In genomic region chr14:39912192-39913100, GRCh38 we compare ENCODE assay signal across 17 cellular contexts.
DNase-seq lines count a peak whose midpoint lies in the region; ATAC-seq and TF ChIP-seq lines count a peak whose summit lies in the region.
"Had no signal": no experiment of that assay in that cellular context is flagged by ENCODE, and none has a peak within 500 bp of the region (broad histone marks: within the 10 kb centered on the region; RNA-seq: fewer than 3 reads in every experiment).

No MANE protein-coding gene starts in this region.

- no peak for TF ChIP-seq CTCF in activated CD8-positive, alpha-beta T cell treated with anti-CD3 and anti-CD28 coated beads for 36 hours (IDR thresholded peaks at IDR 0.05)
- TF ChIP-seq CTCF in foreskin fibroblast (IDR thresholded peaks at IDR 0.05; ENCODE audit: low read depth, low read length), result no peak

- H3K27ac Mint-ChIP-seq in activated CD8-positive, alpha-beta T cell treated with anti-CD3 and anti-CD28 coated beads for 36 hours, result no peak overlapping the region
- H3K27ac Mint-ChIP-seq in activated CD8-positive, alpha-beta T cell treated with anti-CD3 and anti-CD28 coated beads, Interleukin-2, amount 10 ng/mL, durations not matched to agents 7 days and 5 days, result no peak overlapping the region
- no peak overlapping the region for H3K27ac Mint-ChIP-seq in stimulated activated memory B cell treated with anti-CD40 and anti-IgM and Interleukin-4, amounts not matched to agents 10 μg/mL and 1 μg/mL and 100 μg/mL, for 72 hours
- H3K27ac Mint-ChIP-seq: T-helper 17 cell had no signal

- H3K4me3 Mint-ChIP-seq in activated CD8-positive, alpha-beta T cell treated with anti-CD3 and anti-CD28 coated beads for 36 hours, result no peak overlapping the region
- H3K4me3 Mint-ChIP-seq in activated CD8-positive, alpha-beta T cell treated with anti-CD3 and anti-CD28 coated beads, Interleukin-2, amount 10 ng/mL, durations not matched to agents 7 days and 5 days, result no peak overlapping the region
- no peak overlapping the region for H3K4me3 Mint-ChIP-seq in stimulated activated memory B cell treated with anti-CD40 and anti-IgM and Interleukin-4, amounts not matched to agents 10 μg/mL and 1 μg/mL and 100 μg/mL, for 72 hours
- H3K4me3 Mint-ChIP-seq: T-helper 17 cell had no signal

- peak; percentile 20 for ATAC-seq in activated CD8-positive, alpha-beta T cell treated with anti-CD3 and anti-CD28 coated beads for 36 hours
- ATAC-seq in activated CD8-positive, alpha-beta T cell treated with anti-CD3 and anti-CD28 coated beads, Interleukin-2, amount 10 ng/mL, durations not matched to agents 7 days and 5 days, result no peak
- ATAC-seq in GM21619 (IDR thresholded peaks at IDR 0.05; ENCODE audit: unreplicated experiment) (peak; percentile 92), HG03135 (IDR thresholded peaks at IDR 0.05; ENCODE audit: unreplicated experiment) (peak; percentile 95)
- peak; percentile 47 for ATAC-seq in stimulated activated memory B cell treated with anti-CD40 and anti-IgM and Interleukin-4, amounts not matched to agents 10 μg/mL and 1 μg/mL and 100 μg/mL, for 72 hours
- ATAC-seq: A549, left colon, T-helper 17 cell had no signal

- H3K4me3 ChIP-seq in foreskin fibroblast (ENCODE audit: low read depth in 1 of 2, low read length in 2 of 2), result no peak overlapping the region
- H3K4me3 ChIP-seq: A549, thyroid gland had no signal

- no peaks in the 10 kb centered on the region for H3K36me3 Mint-ChIP-seq in activated CD8-positive, alpha-beta T cell treated with anti-CD3 and anti-CD28 coated beads for 36 hours (ENCODE audit: low read depth)
- H3K36me3 Mint-ChIP-seq in activated CD8-positive, alpha-beta T cell treated with anti-CD3 and anti-CD28 coated beads, Interleukin-2, amount 10 ng/mL, durations not matched to agents 7 days and 5 days (ENCODE audit: low read depth), result no peaks in the 10 kb centered on the region
- no peaks in the 10 kb centered on the region for H3K36me3 Mint-ChIP-seq in stimulated activated memory B cell treated with anti-CD40 and anti-IgM and Interleukin-4, amounts not matched to agents 10 μg/mL and 1 μg/mL and 100 μg/mL, for 72 hours

- CTCF ChIA-PET in activated CD8-positive, alpha-beta T cell treated with anti-CD3 and anti-CD28 coated beads for 36 hours (lab: Charles Lee), result no interaction called here
- CTCF ChIA-PET in activated CD8-positive, alpha-beta T cell treated with anti-CD3 and anti-CD28 coated beads, Interleukin-2, amount 10 ng/mL, durations not matched to agents 7 days and 5 days (lab: Charles Lee), result no interaction called here

- intact Hi-C loops in activated CD8-positive, alpha-beta T cell treated with anti-CD3 and anti-CD28 coated beads for 36 hours (cut with micrococcal nuclease), result no loop called here

- peaks cover 2% of the 10 kb centered on the region for H3K4me1 Mint-ChIP-seq in activated CD8-positive, alpha-beta T cell treated with anti-CD3 and anti-CD28 coated beads for 36 hours (ENCODE audit: low read depth)
- H3K4me1 Mint-ChIP-seq in activated CD8-positive, alpha-beta T cell treated with anti-CD3 and anti-CD28 coated beads, Interleukin-2, amount 10 ng/mL, durations not matched to agents 7 days and 5 days (ENCODE audit: low read depth), result no peaks in the 10 kb centered on the region
- no peaks in the 10 kb centered on the region for H3K4me1 Mint-ChIP-seq in stimulated activated memory B cell treated with anti-CD40 and anti-IgM and Interleukin-4, amounts not matched to agents 10 μg/mL and 1 μg/mL and 100 μg/mL, for 72 hours
- H3K4me1 Mint-ChIP-seq: T-helper 17 cell had no signal

- H3K27me3 Mint-ChIP-seq in activated CD8-positive, alpha-beta T cell treated with anti-CD3 and anti-CD28 coated beads for 36 hours, result no peaks in the 10 kb centered on the region
- no peaks in the 10 kb centered on the region for H3K27me3 Mint-ChIP-seq in activated CD8-positive, alpha-beta T cell treated with anti-CD3 and anti-CD28 coated beads, Interleukin-2, amount 10 ng/mL, durations not matched to agents 7 days and 5 days (ENCODE audit: low read depth)
- no peaks in the 10 kb centered on the region for H3K27me3 Mint-ChIP-seq in stimulated activated memory B cell treated with anti-CD40 and anti-IgM and Interleukin-4, amounts not matched to agents 10 μg/mL and 1 μg/mL and 100 μg/mL, for 72 hours
- H3K27me3 Mint-ChIP-seq: T-helper 17 cell had no signal

- POLR2A ChIA-PET in activated CD8-positive, alpha-beta T cell treated with anti-CD3 and anti-CD28 coated beads for 36 hours (lab: Charles Lee), result no interaction called here
- POLR2A ChIA-PET in activated CD8-positive, alpha-beta T cell treated with anti-CD3 and anti-CD28 coated beads, Interleukin-2, amount 10 ng/mL, durations not matched to agents 7 days and 5 days (lab: Charles Lee), result no interaction called here

- DNase-seq in activated CD8-positive, alpha-beta T cell treated with anti-CD3 and anti-CD28 coated beads for 36 hours, result no peak
- no peak for DNase-seq in activated CD8-positive, alpha-beta T cell treated with anti-CD3 and anti-CD28 coated beads, Interleukin-2, amount 10 ng/mL, durations not matched to agents 7 days and 5 days
- no peak for DNase-seq in foreskin fibroblast
- no peak for DNase-seq in NCI-H526 treated with DMSO at 0.1 percent for 48 hours (lab: John Stamatoyannopoulos, UW)
- DNase-seq in NCI-H1105 (lab: John Stamatoyannopoulos, UW), result no peak
- DNase-seq: cerebellar nuclear complex; HCEC 1CT; left colon; MM.1S; NCI-H526; stimulated activated CD4-positive, alpha-beta T cell treated with anti-CD3 and anti-CD28 coated beads, Interleukin-4, amount 100 ng/mL, for 1 hour; T-helper 17 cell; thyroid gland had no signal

- no peaks in the 10 kb centered on the region for H3K9me3 Mint-ChIP-seq in activated CD8-positive, alpha-beta T cell treated with anti-CD3 and anti-CD28 coated beads for 36 hours
- H3K9me3 Mint-ChIP-seq in activated CD8-positive, alpha-beta T cell treated with anti-CD3 and anti-CD28 coated beads, Interleukin-2, amount 10 ng/mL, durations not matched to agents 7 days and 5 days (ENCODE audit: insufficient read depth), result no peaks in the 10 kb centered on the region
- no peaks in the 10 kb centered on the region for H3K9me3 Mint-ChIP-seq in stimulated activated memory B cell treated with anti-CD40 and anti-IgM and Interleukin-4, amounts not matched to agents 10 μg/mL and 1 μg/mL and 100 μg/mL, for 72 hours
